In the genomic region with DNA sequence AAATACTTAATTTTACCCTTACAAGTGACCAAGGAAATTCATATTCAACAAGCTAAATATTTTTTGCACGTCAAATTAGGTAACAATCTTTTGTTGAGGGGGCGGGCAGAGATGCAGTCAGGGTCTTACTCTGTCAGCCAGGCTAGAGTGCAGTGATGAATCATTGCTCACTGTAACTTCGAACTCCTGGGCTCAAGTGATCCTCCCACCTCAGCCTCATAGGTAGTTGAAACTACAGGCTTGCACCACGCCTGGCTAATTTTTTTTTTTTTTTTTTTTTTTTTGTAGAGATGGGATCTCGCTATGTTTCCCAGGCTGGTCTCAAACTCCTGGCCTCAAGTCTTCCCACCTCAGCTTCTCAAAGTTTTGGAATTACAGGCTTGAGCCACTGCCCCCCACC, we compare ENCODE assay signal across 30 cellular contexts.
"Had no signal": no experiment of that assay in that cellular context is flagged by ENCODE, and none has a peak within 500 bp of the region (broad histone marks: within the 10 kb centered on the region; RNA-seq: fewer than 3 reads in every experiment).

No MANE protein-coding gene starts in this region.

- H3K27me3 Mint-ChIP-seq: activated CD4-positive, alpha-beta T cell treated with anti-CD3 and anti-CD28 coated beads for 36 hours; activated naive CD4-positive, alpha-beta T cell treated with anti-CD3 and anti-CD28 coated beads, Interleukin-2, amount 10 ng/mL, durations not matched to agents 7 days and 5 days; activated T-cell treated with anti-CD3 and anti-CD28 coated beads, Interleukin-2, amount 50 U/mL, for 24 hours; brain; central memory CD8-positive, alpha-beta T cell; dendritic cell treated with granulocyte-macrophage colony-stimulating factor and Interleukin-4, amounts not matched to agents 40 ng/mL and 50 ng/mL, for 4 days; T-helper 17 cell had no signal

- H3K36me3 ChIP-seq: adrenal gland, breast epithelium had no signal

- FAIRE-seq: frontal cortex had no signal

- H3K4me3 ChIP-seq: adrenal gland, ascending aorta, breast epithelium, coronary artery, dorsolateral prefrontal cortex had no signal

- H3K4me1 Mint-ChIP-seq: brain; central memory CD8-positive, alpha-beta T cell; endodermal cell had no signal

- H3K27ac Mint-ChIP-seq: activated CD4-positive, alpha-beta T cell treated with anti-CD3 and anti-CD28 coated beads for 36 hours; activated naive CD4-positive, alpha-beta T cell treated with anti-CD3 and anti-CD28 coated beads, Interleukin-2, amount 10 ng/mL, durations not matched to agents 7 days and 5 days; activated naive CD4-positive, alpha-beta T cell treated with anti-CD3 and anti-CD28 coated beads, Interleukin-2, amount 50 U/mL, for 72 hours; activated T-cell treated with anti-CD3 and anti-CD28 coated beads, Interleukin-2, amount 50 U/mL, for 24 hours; activated T-cell treated with anti-CD3 and anti-CD28 coated beads, Interleukin-2, amount 50 U/mL, for 72 hours; brain; dendritic cell treated with granulocyte-macrophage colony-stimulating factor and Interleukin-4, amounts not matched to agents 40 ng/mL and 50 ng/mL, for 4 days; endodermal cell; T-helper 2 cell treated with Interferon-gamma antibody and Interleukin-4, amounts not matched to agents 5 μg/mL and 100 μg/mL, for 36 hours had no signal

- ATAC-seq: activated CD4-positive, alpha-beta T cell treated with anti-CD3 and anti-CD28 coated beads for 36 hours; activated naive CD4-positive, alpha-beta T cell treated with anti-CD3 and anti-CD28 coated beads, Interleukin-2, amount 50 U/mL, for 72 hours; activated T-cell treated with anti-CD3 and anti-CD28 coated beads, Interleukin-2, amount 50 U/mL, for 72 hours; esophagus mucosa; T-helper 17 cell had no signal

- DNase-seq: activated CD4-positive, alpha-beta T cell treated with anti-CD3 and anti-CD28 coated beads for 36 hours; activated CD4-positive, alpha-beta T cell treated with anti-CD3 and anti-CD28 coated beads, Interleukin-2, amount 50 U/mL, for 1 hour; activated CD4-positive, alpha-beta T cell treated with anti-CD3 and anti-CD28 coated beads, Interleukin-2, amount 50 U/mL, for 48 hours; activated CD4-positive, CD25-positive, alpha-beta regulatory T cell; activated CD4-positive, CD25-positive, alpha-beta regulatory T cell treated with anti-CD3 and anti-CD28 coated beads, Interleukin-2, amount 50 U/mL, for 72 hours; activated CD8-positive, alpha-beta memory T cell treated with anti-CD3 and anti-CD28 coated beads, Interleukin-2, amount 50 U/mL, for 48 hours; activated gamma-delta T cell; activated naive CD4-positive, alpha-beta T cell; activated naive CD4-positive, alpha-beta T cell treated with anti-CD3 and anti-CD28 coated beads, Interleukin-2, amount 10 ng/mL, durations not matched to agents 7 days and 5 days; activated T-cell treated with anti-CD3 and anti-CD28 coated beads for 4 hours; activated T-cell treated with anti-CD3 and anti-CD28 coated beads, Interleukin-2, amount 50 U/mL, for 24 hours; adrenal gland; dorsolateral prefrontal cortex; effector memory CD4-positive, alpha-beta T cell; endodermal cell; foreskin fibroblast; T-helper 1 cell; T-helper 17 cell; T1000 had no signal

- H3K9me3 Mint-ChIP-seq: activated naive CD4-positive, alpha-beta T cell treated with anti-CD3 and anti-CD28 coated beads, Interleukin-2, amount 10 ng/mL, durations not matched to agents 7 days and 5 days; activated naive CD4-positive, alpha-beta T cell treated with anti-CD3 and anti-CD28 coated beads, Interleukin-2, amount 50 U/mL, for 72 hours; activated T-cell treated with anti-CD3 and anti-CD28 coated beads, Interleukin-2, amount 50 U/mL, for 24 hours; activated T-cell treated with anti-CD3 and anti-CD28 coated beads, Interleukin-2, amount 50 U/mL, for 72 hours; central memory CD8-positive, alpha-beta T cell; dendritic cell treated with granulocyte-macrophage colony-stimulating factor and Interleukin-4, amounts not matched to agents 40 ng/mL and 50 ng/mL, for 4 days; endodermal cell; T-helper 2 cell treated with Interferon-gamma antibody and Interleukin-4, amounts not matched to agents 5 μg/mL and 100 μg/mL, for 36 hours had no signal

- H3K27me3 ChIP-seq: adrenal gland, ascending aorta, breast epithelium, dorsolateral prefrontal cortex had no signal

- H3K4me3 Mint-ChIP-seq: activated CD4-positive, alpha-beta T cell treated with anti-CD3 and anti-CD28 coated beads for 36 hours; activated naive CD4-positive, alpha-beta T cell treated with anti-CD3 and anti-CD28 coated beads, Interleukin-2, amount 10 ng/mL, durations not matched to agents 7 days and 5 days; activated T-cell treated with anti-CD3 and anti-CD28 coated beads, Interleukin-2, amount 50 U/mL, for 24 hours; activated T-cell treated with anti-CD3 and anti-CD28 coated beads, Interleukin-2, amount 50 U/mL, for 72 hours; brain; central memory CD8-positive, alpha-beta T cell; dendritic cell treated with granulocyte-macrophage colony-stimulating factor and Interleukin-4, amounts not matched to agents 40 ng/mL and 50 ng/mL, for 4 days; endodermal cell; T-helper 17 cell; T-helper 2 cell treated with Interferon-gamma antibody and Interleukin-4, amounts not matched to agents 5 μg/mL and 100 μg/mL, for 36 hours had no signal
